In genomic region chr14:92724516-92725340, GRCh38 we compare ENCODE assay signal across 1 cellular context.
TF ChIP-seq lines count a peak whose summit lies in the region.

No MANE protein-coding gene starts in this region.

TF ChIP-seq in K562, 482 proteins besides CTCF, POLR2A, EP300 and RAD21 (continued from another document):
- no peak for TF ChIP-seq E2F1 (CRISPR knock-in tag; IDR thresholded peaks at IDR 0.05)
- no peak for TF ChIP-seq PHTF2 (CRISPR knock-in tag; IDR thresholded peaks at IDR 0.05)
TF ChIP-seq in K562: peak in this region for 10.
